ENCODE assay signal across 1 cellular context in the genomic region with DNA sequence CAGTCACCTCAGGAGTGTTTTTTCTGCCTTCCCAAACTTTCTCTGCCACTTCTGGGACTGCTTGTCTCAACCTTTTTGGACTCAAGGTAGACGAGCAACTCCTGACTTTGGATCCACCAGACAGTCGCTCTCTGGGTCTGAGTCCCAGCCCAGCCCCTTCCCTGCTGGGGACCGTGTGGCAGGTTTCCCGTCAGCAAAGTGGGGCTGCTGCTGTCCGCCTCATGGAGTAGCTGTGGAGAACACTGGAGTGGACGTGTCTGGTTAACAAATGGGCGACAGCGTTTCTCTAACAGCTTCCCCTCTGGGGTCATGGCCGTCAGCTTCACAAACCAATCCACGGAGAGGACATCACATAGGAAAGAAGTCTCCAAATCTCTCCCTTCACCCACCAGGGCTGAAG.
TF ChIP-seq lines count a peak whose summit lies in the region.

No MANE protein-coding gene starts in this region.

TF ChIP-seq in GM23338, 12 proteins besides CTCF, POLR2A, EP300 and RAD21:
- TF ChIP-seq, protein P1, sequence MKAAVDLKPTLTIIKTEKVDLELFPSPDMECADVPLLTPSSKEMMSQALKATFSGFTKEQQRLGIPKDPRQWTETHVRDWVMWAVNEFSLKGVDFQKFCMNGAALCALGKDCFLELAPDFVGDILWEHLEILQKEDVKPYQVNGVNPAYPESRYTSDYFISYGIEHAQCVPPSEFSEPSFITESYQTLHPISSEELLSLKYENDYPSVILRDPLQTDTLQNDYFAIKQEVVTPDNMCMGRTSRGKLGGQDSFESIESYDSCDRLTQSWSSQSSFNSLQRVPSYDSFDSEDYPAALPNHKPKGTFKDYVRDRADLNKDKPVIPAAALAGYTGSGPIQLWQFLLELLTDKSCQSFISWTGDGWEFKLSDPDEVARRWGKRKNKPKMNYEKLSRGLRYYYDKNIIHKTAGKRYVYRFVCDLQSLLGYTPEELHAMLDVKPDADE (IDR thresholded peaks at IDR 0.05): no peak
- no peak for TF ChIP-seq ZNF114 (CRISPR knock-in tag; IDR thresholded peaks at IDR 0.05)
- TF ChIP-seq, protein P2, sequence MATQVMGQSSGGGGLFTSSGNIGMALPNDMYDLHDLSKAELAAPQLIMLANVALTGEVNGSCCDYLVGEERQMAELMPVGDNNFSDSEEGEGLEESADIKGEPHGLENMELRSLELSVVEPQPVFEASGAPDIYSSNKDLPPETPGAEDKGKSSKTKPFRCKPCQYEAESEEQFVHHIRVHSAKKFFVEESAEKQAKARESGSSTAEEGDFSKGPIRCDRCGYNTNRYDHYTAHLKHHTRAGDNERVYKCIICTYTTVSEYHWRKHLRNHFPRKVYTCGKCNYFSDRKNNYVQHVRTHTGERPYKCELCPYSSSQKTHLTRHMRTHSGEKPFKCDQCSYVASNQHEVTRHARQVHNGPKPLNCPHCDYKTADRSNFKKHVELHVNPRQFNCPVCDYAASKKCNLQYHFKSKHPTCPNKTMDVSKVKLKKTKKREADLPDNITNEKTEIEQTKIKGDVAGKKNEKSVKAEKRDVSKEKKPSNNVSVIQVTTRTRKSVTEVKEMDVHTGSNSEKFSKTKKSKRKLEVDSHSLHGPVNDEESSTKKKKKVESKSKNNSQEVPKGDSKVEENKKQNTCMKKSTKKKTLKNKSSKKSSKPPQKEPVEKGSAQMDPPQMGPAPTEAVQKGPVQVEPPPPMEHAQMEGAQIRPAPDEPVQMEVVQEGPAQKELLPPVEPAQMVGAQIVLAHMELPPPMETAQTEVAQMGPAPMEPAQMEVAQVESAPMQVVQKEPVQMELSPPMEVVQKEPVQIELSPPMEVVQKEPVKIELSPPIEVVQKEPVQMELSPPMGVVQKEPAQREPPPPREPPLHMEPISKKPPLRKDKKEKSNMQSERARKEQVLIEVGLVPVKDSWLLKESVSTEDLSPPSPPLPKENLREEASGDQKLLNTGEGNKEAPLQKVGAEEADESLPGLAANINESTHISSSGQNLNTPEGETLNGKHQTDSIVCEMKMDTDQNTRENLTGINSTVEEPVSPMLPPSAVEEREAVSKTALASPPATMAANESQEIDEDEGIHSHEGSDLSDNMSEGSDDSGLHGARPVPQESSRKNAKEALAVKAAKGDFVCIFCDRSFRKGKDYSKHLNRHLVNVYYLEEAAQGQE (IDR thresholded peaks at IDR 0.05; ENCODE audit: unreplicated experiment): no peak
- TF ChIP-seq ZNF331 (CRISPR knock-in tag; IDR thresholded peaks at IDR 0.05; ENCODE audit: low read depth): no peak
- TF ChIP-seq EZH2phosphoT487 (IDR thresholded peaks at IDR 0.05; ENCODE audit: unreplicated experiment): no peak
- no peak for TF ChIP-seq NANOG (IDR thresholded peaks at IDR 0.05; ENCODE audit: borderline replicate concordance)
- no peak for TF ChIP-seq JUNB (IDR thresholded peaks at IDR 0.05; ENCODE audit: unreplicated experiment)
- no peak for TF ChIP-seq POLR2AphosphoS5 (IDR thresholded peaks at IDR 0.05; ENCODE audit: low read depth)
- TF ChIP-seq, protein P3, sequence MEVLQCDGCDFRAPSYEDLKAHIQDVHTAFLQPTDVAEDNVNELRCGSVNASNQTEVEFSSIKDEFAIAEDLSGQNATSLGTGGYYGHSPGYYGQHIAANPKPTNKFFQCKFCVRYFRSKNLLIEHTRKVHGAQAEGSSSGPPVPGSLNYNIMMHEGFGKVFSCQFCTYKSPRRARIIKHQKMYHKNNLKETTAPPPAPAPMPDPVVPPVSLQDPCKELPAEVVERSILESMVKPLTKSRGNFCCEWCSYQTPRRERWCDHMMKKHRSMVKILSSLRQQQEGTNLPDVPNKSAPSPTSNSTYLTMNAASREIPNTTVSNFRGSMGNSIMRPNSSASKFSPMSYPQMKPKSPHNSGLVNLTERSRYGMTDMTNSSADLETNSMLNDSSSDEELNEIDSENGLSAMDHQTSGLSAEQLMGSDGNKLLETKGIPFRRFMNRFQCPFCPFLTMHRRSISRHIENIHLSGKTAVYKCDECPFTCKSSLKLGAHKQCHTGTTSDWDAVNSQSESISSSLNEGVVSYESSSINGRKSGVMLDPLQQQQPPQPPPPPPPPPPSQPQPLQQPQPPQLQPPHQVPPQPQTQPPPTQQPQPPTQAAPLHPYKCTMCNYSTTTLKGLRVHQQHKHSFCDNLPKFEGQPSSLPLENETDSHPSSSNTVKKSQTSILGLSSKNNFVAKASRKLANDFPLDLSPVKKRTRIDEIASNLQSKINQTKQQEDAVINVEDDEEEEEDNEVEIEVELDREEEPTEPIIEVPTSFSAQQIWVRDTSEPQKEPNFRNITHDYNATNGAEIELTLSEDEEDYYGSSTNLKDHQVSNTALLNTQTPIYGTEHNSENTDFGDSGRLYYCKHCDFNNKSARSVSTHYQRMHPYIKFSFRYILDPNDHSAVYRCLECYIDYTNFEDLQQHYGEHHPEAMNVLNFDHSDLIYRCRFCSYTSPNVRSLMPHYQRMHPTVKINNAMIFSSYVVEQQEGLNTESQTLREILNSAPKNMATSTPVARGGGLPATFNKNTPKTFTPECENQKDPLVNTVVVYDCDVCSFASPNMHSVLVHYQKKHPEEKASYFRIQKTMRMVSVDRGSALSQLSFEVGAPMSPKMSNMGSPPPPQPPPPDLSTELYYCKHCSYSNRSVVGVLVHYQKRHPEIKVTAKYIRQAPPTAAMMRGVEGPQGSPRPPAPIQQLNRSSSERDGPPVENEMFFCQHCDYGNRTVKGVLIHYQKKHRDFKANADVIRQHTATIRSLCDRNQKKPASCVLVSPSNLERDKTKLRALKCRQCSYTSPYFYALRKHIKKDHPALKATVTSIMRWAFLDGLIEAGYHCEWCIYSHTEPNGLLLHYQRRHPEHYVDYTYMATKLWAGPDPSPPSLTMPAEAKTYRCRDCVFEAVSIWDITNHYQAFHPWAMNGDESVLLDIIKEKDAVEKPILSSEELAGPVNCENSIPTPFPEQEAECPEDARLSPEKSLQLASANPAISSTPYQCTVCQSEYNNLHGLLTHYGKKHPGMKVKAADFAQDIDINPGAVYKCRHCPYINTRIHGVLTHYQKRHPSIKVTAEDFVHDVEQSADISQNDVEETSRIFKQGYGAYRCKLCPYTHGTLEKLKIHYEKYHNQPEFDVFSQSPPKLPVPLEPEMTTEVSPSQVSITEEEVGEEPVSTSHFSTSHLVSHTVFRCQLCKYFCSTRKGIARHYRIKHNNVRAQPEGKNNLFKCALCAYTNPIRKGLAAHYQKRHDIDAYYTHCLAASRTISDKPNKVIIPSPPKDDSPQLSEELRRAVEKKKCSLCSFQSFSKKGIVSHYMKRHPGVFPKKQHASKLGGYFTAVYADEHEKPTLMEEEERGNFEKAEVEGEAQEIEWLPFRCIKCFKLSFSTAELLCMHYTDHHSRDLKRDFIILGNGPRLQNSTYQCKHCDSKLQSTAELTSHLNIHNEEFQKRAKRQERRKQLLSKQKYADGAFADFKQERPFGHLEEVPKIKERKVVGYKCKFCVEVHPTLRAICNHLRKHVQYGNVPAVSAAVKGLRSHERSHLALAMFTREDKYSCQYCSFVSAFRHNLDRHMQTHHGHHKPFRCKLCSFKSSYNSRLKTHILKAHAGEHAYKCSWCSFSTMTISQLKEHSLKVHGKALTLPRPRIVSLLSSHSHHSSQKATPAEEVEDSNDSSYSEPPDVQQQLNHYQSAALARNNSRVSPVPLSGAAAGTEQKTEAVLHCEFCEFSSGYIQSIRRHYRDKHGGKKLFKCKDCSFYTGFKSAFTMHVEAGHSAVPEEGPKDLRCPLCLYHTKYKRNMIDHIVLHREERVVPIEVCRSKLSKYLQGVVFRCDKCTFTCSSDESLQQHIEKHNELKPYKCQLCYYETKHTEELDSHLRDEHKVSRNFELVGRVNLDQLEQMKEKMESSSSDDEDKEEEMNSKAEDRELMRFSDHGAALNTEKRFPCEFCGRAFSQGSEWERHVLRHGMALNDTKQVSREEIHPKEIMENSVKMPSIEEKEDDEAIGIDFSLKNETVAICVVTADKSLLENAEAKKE (CRISPR knock-in tag; IDR thresholded peaks at IDR 0.05): no peak
- TF ChIP-seq CREB1 (CRISPR knock-in tag; IDR thresholded peaks at IDR 0.05; ENCODE audit: low read depth): no peak
- TF ChIP-seq STAT1 (IDR thresholded peaks at IDR 0.05; ENCODE audit: unreplicated experiment): no peak
- TF ChIP-seq EZH2 (IDR thresholded peaks at IDR 0.05; ENCODE audit: low read depth, unreplicated experiment): no peak
